33 cellular contexts compared by ENCODE assay signal in the genomic region with DNA sequence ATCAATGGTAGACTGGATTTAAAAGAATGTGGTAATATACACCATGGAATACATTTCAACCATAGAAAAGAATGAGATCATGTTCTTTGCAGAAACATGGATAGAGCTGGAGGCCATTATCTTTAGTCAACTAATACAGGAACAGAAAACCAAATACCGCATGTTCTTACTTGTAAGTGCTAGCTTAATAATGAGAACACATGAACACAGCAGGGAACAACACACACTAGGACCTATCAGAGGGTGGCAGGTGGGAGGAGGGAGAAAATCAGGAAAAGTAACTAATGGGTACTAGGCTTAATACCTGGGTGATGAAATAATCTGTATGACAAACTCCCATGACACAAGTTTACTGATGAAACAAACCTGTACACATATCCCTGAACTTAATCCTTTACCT.
"Had no signal": no experiment of that assay in that cellular context is flagged by ENCODE, and none has a peak within 500 bp of the region (broad histone marks: within the 10 kb centered on the region; RNA-seq: fewer than 3 reads in every experiment).

No MANE protein-coding gene starts in this region.

- DNase-seq: activated effector memory CD4-positive, alpha-beta T cell treated with anti-CD3 and anti-CD28 coated beads, Interleukin-2, amount 50 U/mL, for 16 hours; activated effector memory CD4-positive, alpha-beta T cell treated with Interleukin-2 at 50 U/mL for 16 hours; activated gamma-delta T cell; activated gamma-delta T cell treated with Interleukin-2 at 50 U/mL for 16 hours; activated naive CD4-positive, alpha-beta T cell; activated naive CD4-positive, alpha-beta T cell treated with anti-CD3 and anti-CD28 coated beads for 36 hours; activated naive CD4-positive, alpha-beta T cell treated with anti-CD3 and anti-CD28 coated beads, Interleukin-2, amount 10 ng/mL, durations not matched to agents 7 days and 5 days; activated naive CD4-positive, alpha-beta T cell treated with anti-CD3 and anti-CD28 coated beads, Interleukin-2, amount 50 U/mL, for 16 hours; activated naive CD4-positive, alpha-beta T cell treated with Interleukin-2 at 50 U/mL for 16 hours; activated naive CD8-positive, alpha-beta T cell treated with anti-CD3 and anti-CD28 coated beads for 36 hours; activated naive CD8-positive, alpha-beta T cell treated with anti-CD3 and anti-CD28 coated beads, Interleukin-2, amount 10 ng/mL, durations not matched to agents 7 days and 5 days; activated naive CD8-positive, alpha-beta T cell treated with anti-CD3 and anti-CD28 coated beads, Interleukin-2, amount 50 U/mL, for 24 hours; activated T-cell treated with anti-CD3 and anti-CD28 coated beads for 4 hours; activated T-cell treated with anti-CD3 and anti-CD28 coated beads, Interleukin-2, amount 50 U/mL, for 1 hour; activated T-cell treated with anti-CD3 and anti-CD28 coated beads, Interleukin-2, amount 50 U/mL, for 24 hours; activated T-cell treated with anti-CD3 and anti-CD28 coated beads, Interleukin-2, amount 50 U/mL, for 4 hours; activated T-cell treated with anti-CD3 and anti-CD28 coated beads, Interleukin-2, amount 50 U/mL, for 48 hours; activated T-cell treated with anti-CD3 and anti-CD28 coated beads, Interleukin-2, amount 50 U/mL, for 72 hours; adrenal gland; amniotic stem cell; amygdala; anterior cingulate cortex; aorta; body of pancreas; brain microvascular endothelial cell; caudate nucleus; central memory CD4-positive, alpha-beta T cell; cerebellar nuclear complex had no signal

- H3K27ac ChIP-seq: adrenal gland, ascending aorta, body of pancreas, brain microvascular endothelial cell, cardiac muscle cell had no signal

- H3K9me3 ChIP-seq: adrenal gland, ascending aorta, body of pancreas had no signal

- ATAC-seq: activated naive CD4-positive, alpha-beta T cell treated with anti-CD3 and anti-CD28 coated beads, Interleukin-2, amount 50 U/mL, for 72 hours; activated naive CD8-positive, alpha-beta T cell treated with anti-CD3 and anti-CD28 coated beads, Interleukin-2, amount 50 U/mL, for 24 hours; activated T-cell treated with anti-CD3 and anti-CD28 coated beads, Interleukin-2, amount 50 U/mL, for 4 hours; activated T-cell treated with anti-CD3 and anti-CD28 coated beads, Interleukin-2, amount 50 U/mL, for 72 hours; activated T-helper 17 cell treated with anti-CD3 and anti-CD28 coated beads, Interleukin-2, amount 50 U/mL, for 72 hours; body of pancreas had no signal

- H3K4me3 ChIP-seq: adrenal gland, ascending aorta, body of pancreas, cardiac muscle cell had no signal

- FAIRE-seq: astrocyte had no signal

- H3K27me3 ChIP-seq: adrenal gland, ascending aorta, body of pancreas, brain microvascular endothelial cell, cardiac muscle cell had no signal

- H3K36me3 ChIP-seq: adrenal gland, ascending aorta, brain microvascular endothelial cell, cardiac muscle cell had no signal

- H3K4me1 ChIP-seq: adrenal gland, ascending aorta, body of pancreas had no signal
